In the genomic region with DNA sequence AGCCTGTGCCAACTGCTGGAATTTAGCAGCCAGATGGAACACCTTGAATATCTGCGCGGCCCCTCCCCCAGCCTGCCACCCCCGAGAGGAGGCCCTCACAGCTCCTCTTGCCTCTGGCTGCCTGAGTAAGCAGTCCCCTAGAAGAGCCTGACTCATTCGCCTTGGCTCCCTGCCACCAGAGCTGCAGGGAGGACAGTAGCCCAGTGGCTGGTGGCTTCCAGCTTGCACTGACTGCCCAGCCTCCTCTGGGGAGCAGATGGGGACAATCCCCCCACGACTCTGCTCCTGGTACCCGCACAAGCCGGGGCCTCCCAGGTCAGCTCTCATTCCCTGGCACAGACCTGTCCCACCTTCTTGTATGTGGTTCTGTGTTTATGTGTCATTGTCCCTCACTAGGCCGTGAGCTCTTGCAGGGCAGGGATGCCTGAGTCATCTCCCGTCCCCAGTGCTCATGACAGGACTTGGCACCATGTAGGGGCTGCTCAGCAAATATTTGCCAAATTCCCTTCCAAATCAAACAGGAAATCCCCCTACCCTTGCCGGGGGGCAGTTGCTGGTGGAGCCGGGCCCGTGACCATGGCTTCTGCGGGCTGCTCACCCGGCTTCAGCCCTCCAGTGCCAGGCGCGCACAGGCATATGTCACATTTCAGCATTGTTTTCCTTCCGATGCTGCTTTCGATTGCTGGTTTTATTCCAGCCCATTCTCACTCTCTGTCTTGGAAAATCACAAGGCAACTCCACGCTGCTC, we compare ENCODE assay signal across 8 cellular contexts. TPM values are rescaled to one million over a fixed set of nuclear protein-coding genes. Genes with fewer than 3 reads are reported as not detected.
A peak's percentile ranks its signal among the peaks of the same experiment; 100 is the strongest.
DNase-seq lines count a peak whose midpoint lies in the region; ATAC-seq and TF ChIP-seq lines count a peak whose summit lies in the region.

No MANE protein-coding gene starts in this region.

- intact Hi-C loops in mucosa of descending colon (cut with DNase I, micrococcal nuclease), result no loop called here

- H3K9me3 ChIP-seq in mucosa of descending colon, result no peaks in the 10 kb centered on the region
- H3K9me3 ChIP-seq in stomach smooth muscle (ENCODE audit: control insufficient read depth in 2 of 2, low read length in 2 of 2), result peaks cover 0 to 5% of the 10 kb centered on the region in 2 donors
- H3K9me3 ChIP-seq in MM.1S (replicated peaks; ENCODE audit: insufficient read depth, low read length), result no peaks in the 10 kb centered on the region

- no peaks in the 10 kb centered on the region for H3F3A ChIP-seq in MM.1S (ENCODE audit: insufficient read depth, low read length)

- H3K79me2 ChIP-seq in MM.1S (ENCODE audit: low read length), result no peaks in the 10 kb centered on the region

- H3K4me2 ChIP-seq in MM.1S (ENCODE audit: low read depth, low read length), result no peak overlapping the region

- DNase-seq in DMS 273 (lab: John Stamatoyannopoulos, UW; ENCODE audit: unreplicated experiment) (peak; percentile 91), LHCN-M2 (ENCODE audit: low read depth) (peak; percentile 81), T1000 (lab: John Stamatoyannopoulos, UW) (peak; percentile 80), epithelial cell of esophagus (ENCODE audit: low read depth) (peak; percentile 92), mucosa of descending colon (peak; percentile 66 to 82 (median 70)), MM.1S (no peak), T-helper 2 cell (no peak)

- H3K9me2 ChIP-seq in MM.1S (replicated peaks; ENCODE audit: insufficient read depth, low read length), result no peaks in the 10 kb centered on the region

- TF ChIP-seq CTCF in epithelial cell of esophagus (IDR thresholded peaks at IDR 0.05; ENCODE audit: insufficient read depth, low read depth, low read length, missing control alignments), result no peak
- no peak for TF ChIP-seq CTCF in mucosa of descending colon (IDR thresholded peaks at IDR 0.05)
- no peak for TF ChIP-seq CTCF in MM.1S (IDR thresholded peaks at IDR 0.05; ENCODE audit: low read length)

- H3K4me3 ChIP-seq in epithelial cell of esophagus (ENCODE audit: low read length), result no peak overlapping the region
- H3K4me3 ChIP-seq in mucosa of descending colon, result no peak overlapping the region
- peak overlapping the region in 1 of 2 donors; percentile 40 for H3K4me3 ChIP-seq in stomach smooth muscle (ENCODE audit: low read length in 2 of 2)
- H3K4me3 ChIP-seq in MM.1S (ENCODE audit: low read length), result no peak overlapping the region

- ATAC-seq in mucosa of descending colon, result peak; percentile 69

- H3K27ac ChIP-seq in stomach smooth muscle (ENCODE audit: low read length) (peak overlapping the region; percentile 6), MM.1S (ENCODE audit: low read length) (no peak overlapping the region)

- H3K4me1 ChIP-seq in mucosa of descending colon (ENCODE audit: low read depth) (no peaks in the 10 kb centered on the region), stomach smooth muscle (ENCODE audit: control insufficient read depth, insufficient read depth, low read length) (peaks cover 18% of the 10 kb centered on the region), MM.1S (ENCODE audit: low read length) (no peaks in the 10 kb centered on the region)

- H2AFZ ChIP-seq in MM.1S (ENCODE audit: low read length), result no peak overlapping the region

- H3K27me3 ChIP-seq in stomach smooth muscle (ENCODE audit: control insufficient read depth in 1 of 2, insufficient read depth in 2 of 2, low read length in 2 of 2) (peaks cover 0 to 3% of the 10 kb centered on the region in 2 donors), MM.1S (replicated peaks; ENCODE audit: insufficient read depth, low read length) (peaks cover 98% of the 10 kb centered on the region)

- no peaks in the 10 kb centered on the region for H4K20me1 ChIP-seq in MM.1S (ENCODE audit: insufficient read depth, low read length)

- no peak overlapping the region for H3K9ac ChIP-seq in stomach smooth muscle (ENCODE audit: low read length in 2 of 2)
- no peak overlapping the region for H3K9ac ChIP-seq in MM.1S (ENCODE audit: low read length)

- H3K36me3 ChIP-seq in mucosa of descending colon (ENCODE audit: low read depth), result no peaks in the 10 kb centered on the region
- no peaks in the 10 kb centered on the region for H3K36me3 ChIP-seq in stomach smooth muscle (ENCODE audit: control insufficient read depth in 2 of 2, insufficient read depth in 2 of 2, low read length in 2 of 2)
- H3K36me3 ChIP-seq in MM.1S (replicated peaks; ENCODE audit: insufficient read depth, low read length), result no peaks in the 10 kb centered on the region

RNA-seq across cellular contexts. Expression of a gene that starts 43.6 kb away (rescaled TPM):
- total RNA-seq in LHCN-M2 (2014; rRNA removed) (not detected in 2 replicates), mucosa of descending colon (not detected)
- not detected for polyA plus RNA-seq in LHCN-M2 (2012)

Comparison
In these comparisons a context has a peak if more than half of its experiments do, and no peak if none do; other contexts are left out.
1. DNase-seq: peak in DMS 273 (single experiment), LHCN-M2 (single experiment), T1000 (single experiment), epithelial cell of esophagus (single experiment) and mucosa of descending colon (3 of 3); none in MM.1S (single experiment) and T-helper 2 cell (0 of 5).